ENCODE assay signal across 22 cellular contexts in genomic region chr20:63048516-63049190, GRCh38. TPM values are rescaled to one million over a fixed set of nuclear protein-coding genes. Genes with fewer than 3 reads are reported as not detected.
A peak's percentile ranks its signal among the peaks of the same experiment; 100 is the strongest.
DNase-seq lines count a peak whose midpoint lies in the region; ATAC-seq and TF ChIP-seq lines count a peak whose summit lies in the region.
"Had no signal": no experiment of that assay in that cellular context is flagged by ENCODE, and none has a peak within 500 bp of the region (broad histone marks: within the 10 kb centered on the region; RNA-seq: fewer than 3 reads in every experiment).

No MANE protein-coding gene starts in this region.

- no peaks in the 10 kb centered on the region for H3K36me3 Mint-ChIP-seq in memory B cell
- H3K36me3 Mint-ChIP-seq in T-helper 2 cell treated with Interferon-gamma antibody and Interleukin-4, amounts not matched to agents 5 μg/mL and 100 μg/mL, for 36 hours (ENCODE audit: low read depth): no peaks in the 10 kb centered on the region
- H3K36me3 Mint-ChIP-seq: CD4-positive, CD25-positive, alpha-beta regulatory T cell had no signal

- TF ChIP-seq CTCF in uterus (IDR thresholded peaks at IDR 0.05): no peak

- no peaks in the 10 kb centered on the region for H3K27me3 ChIP-seq in uterus

- intact Hi-C loops in uterus (cut with DNase I; ENCODE audit: low total_unique reads): no loop called here

- peak overlapping the region in 1 of 2 donors; percentile 82 for H3K27ac Mint-ChIP-seq in stimulated activated naive CD8-positive, alpha-beta T cell treated with anti-CD3 and anti-CD28 coated beads, Interleukin-15, amount 100 ng/mL, for 72 hours
- H3K27ac Mint-ChIP-seq in memory B cell: peak overlapping the region; percentile 75
- no peak overlapping the region for H3K27ac Mint-ChIP-seq in T-helper 2 cell treated with Interferon-gamma antibody and Interleukin-4, amounts not matched to agents 5 μg/mL and 100 μg/mL, for 36 hours
- H3K27ac Mint-ChIP-seq: B cell; CD4-positive, CD25-positive, alpha-beta regulatory T cell had no signal

- no peak overlapping the region for H3K27ac ChIP-seq in uterus
- H3K27ac ChIP-seq: SJSA1 had no signal

- H3K9me3 Mint-ChIP-seq in stimulated activated naive CD8-positive, alpha-beta T cell treated with anti-CD3 and anti-CD28 coated beads, Interleukin-15, amount 100 ng/mL, for 72 hours: no peaks in the 10 kb centered on the region
- H3K9me3 Mint-ChIP-seq in memory B cell: peaks cover 2% of the 10 kb centered on the region
- no peaks in the 10 kb centered on the region for H3K9me3 Mint-ChIP-seq in T-helper 2 cell treated with Interferon-gamma antibody and Interleukin-4, amounts not matched to agents 5 μg/mL and 100 μg/mL, for 36 hours
- H3K9me3 Mint-ChIP-seq: CD4-positive, CD25-positive, alpha-beta regulatory T cell had no signal

- no peaks in the 10 kb centered on the region for H3K36me3 ChIP-seq in uterus
- H3K36me3 ChIP-seq: SJSA1 had no signal

- peak; percentile 59 for ATAC-seq in stimulated activated naive CD8-positive, alpha-beta T cell treated with anti-CD3 and anti-CD28 coated beads, Interleukin-15, amount 100 ng/mL, for 72 hours
- ATAC-seq in stimulated activated naive CD8-positive, alpha-beta T cell treated with anti-CD3 and anti-CD28 coated beads, Interleukin-15, Interleukin-2, amounts not matched to agents 100 U/mL and 50 U/mL, for 24 hours: no peak
- no peak for ATAC-seq in memory B cell (ENCODE audit: low read depth)
- ATAC-seq: GM12878 had no signal

- peaks cover 9% of the 10 kb centered on the region for H3K27me3 Mint-ChIP-seq in stimulated activated naive CD8-positive, alpha-beta T cell treated with anti-CD3 and anti-CD28 coated beads, Interleukin-15, amount 100 ng/mL, for 72 hours
- peaks cover 8% of the 10 kb centered on the region for H3K27me3 Mint-ChIP-seq in memory B cell
- peaks cover 2% of the 10 kb centered on the region for H3K27me3 Mint-ChIP-seq in T-helper 2 cell treated with Interferon-gamma antibody and Interleukin-4, amounts not matched to agents 5 μg/mL and 100 μg/mL, for 36 hours (ENCODE audit: low read depth)
- H3K27me3 Mint-ChIP-seq: CD4-positive, CD25-positive, alpha-beta regulatory T cell had no signal

- H3K4me1 Mint-ChIP-seq in stimulated activated naive CD8-positive, alpha-beta T cell treated with anti-CD3 and anti-CD28 coated beads, Interleukin-15, amount 100 ng/mL, for 72 hours: no peaks in the 10 kb centered on the region
- H3K4me1 Mint-ChIP-seq in memory B cell: no peaks in the 10 kb centered on the region
- H3K4me1 Mint-ChIP-seq in T-helper 2 cell treated with Interferon-gamma antibody and Interleukin-4, amounts not matched to agents 5 μg/mL and 100 μg/mL, for 36 hours (ENCODE audit: low read depth): no peaks in the 10 kb centered on the region
- H3K4me1 Mint-ChIP-seq: B cell had no signal

- no peak for TF ChIP-seq POLR2A in uterus (IDR thresholded peaks at IDR 0.05)

- H3K9me3 ChIP-seq in uterus: no peaks in the 10 kb centered on the region
- H3K9me3 ChIP-seq: SJSA1 had no signal

- DNase-seq in NCI-H1417 (lab: John Stamatoyannopoulos, UW) (peak in 2 of 3 experiments; percentile 15 to 25), NCI-H1417 treated with DMSO at 0.1 percent for 48 hours (lab: John Stamatoyannopoulos, UW) (no peak), memory B cell (ENCODE audit: low spot score in 2 of 2) (no peak), GOT3 (lab: John Stamatoyannopoulos, UW) (no peak), uterus (no peak)
- no peak for DNase-seq in stimulated activated naive CD8-positive, alpha-beta T cell treated with anti-CD3 and anti-CD28 coated beads, Interleukin-15, amount 100 ng/mL, for 72 hours
- no peak for DNase-seq in stimulated activated naive CD8-positive, alpha-beta T cell treated with anti-CD3 and anti-CD28 coated beads, Interleukin-15, Interleukin-2, amounts not matched to agents 100 U/mL and 50 U/mL, for 24 hours
- no peak for DNase-seq in T-helper 2 cell treated with Interferon-gamma antibody and Interleukin-4, amounts not matched to agents 5 μg/mL and 100 μg/mL, for 36 hours (ENCODE audit: low spot score)
- DNase-seq: CD4-positive, CD25-positive, alpha-beta regulatory T cell; COR-L47; DMS153; EL; NCI-H1092 treated with DMSO at 0.1 percent for 48 hours; NCI-H1694; NCI-H2081 treated with DMSO at 0.1 percent for 48 hours; NCI-H510A; NCI-H748 treated with DMSO at 0.1 percent for 48 hours; RPMI8226 had no signal

- no peak overlapping the region for H3K4me3 ChIP-seq in uterus
- H3K4me3 ChIP-seq: GM12878, SJSA1 had no signal

- no peaks in the 10 kb centered on the region for H3K4me1 ChIP-seq in uterus
- H3K4me1 ChIP-seq: SJSA1 had no signal

- H3K4me3 Mint-ChIP-seq in stimulated activated naive CD8-positive, alpha-beta T cell treated with anti-CD3 and anti-CD28 coated beads, Interleukin-15, amount 100 ng/mL, for 72 hours: no peak overlapping the region
- no peak overlapping the region for H3K4me3 Mint-ChIP-seq in memory B cell
- no peak overlapping the region for H3K4me3 Mint-ChIP-seq in T-helper 2 cell treated with Interferon-gamma antibody and Interleukin-4, amounts not matched to agents 5 μg/mL and 100 μg/mL, for 36 hours
- H3K4me3 Mint-ChIP-seq: B cell; CD4-positive, CD25-positive, alpha-beta regulatory T cell had no signal

RNA-seq across cellular contexts. Expression of gene BHLHE23, which starts 41.9 kb away (rescaled TPM):
- not detected for total RNA-seq in uterus
- total RNA-seq: A172; B cell; CD4-positive, CD25-positive, alpha-beta regulatory T cell; SJSA1 had no signal

Comparison
In these comparisons a context has a peak if more than half of its experiments do, and no peak if none do; other contexts are left out.
1. DNase-seq: peak in NCI-H1417 (2 of 3); none in NCI-H1417 treated with DMSO at 0.1 percent for 48 hours (single experiment), stimulated activated naive CD8-positive, alpha-beta T cell treated with anti-CD3 and anti-CD28 coated beads, Interleukin-15, amount 100 ng/mL, for 72 hours (0 of 2), stimulated activated naive CD8-positive, alpha-beta T cell treated with anti-CD3 and anti-CD28 coated beads, Interleukin-15, Interleukin-2, amounts not matched to agents 100 U/mL and 50 U/mL, for 24 hours (single experiment), memory B cell (0 of 2), T-helper 2 cell treated with Interferon-gamma antibody and Interleukin-4, amounts not matched to agents 5 μg/mL and 100 μg/mL, for 36 hours (single experiment), GOT3 (single experiment) and uterus (0 of 2).